ENCODE assay signal across 8 cellular contexts in genomic region chr6:33317418-33317667, GRCh38. TPM values are rescaled to one million over a fixed set of nuclear protein-coding genes. Genes with fewer than 3 reads are reported as not detected.
DNase-seq lines count a peak whose midpoint lies in the region; ATAC-seq and TF ChIP-seq lines count a peak whose summit lies in the region.

No MANE protein-coding gene starts in this region.

- no peaks in the 10 kb centered on the region for H4K20me1 ChIP-seq in OCI-LY7 (ENCODE audit: insufficient read depth, low read length)

- peak overlapping the region; percentile 79 for H3K27ac ChIP-seq in OCI-LY7 (ENCODE audit: low read depth, low read length, poor library complexity, severe bottlenecking)
- H3K27ac ChIP-seq in epithelial cell of prostate, result peak overlapping the region; percentile 75

- peak overlapping the region; percentile 99 for H3K27ac Mint-ChIP-seq in natural killer cell treated with Interleukin-12 subunit alpha and Interleukin-12 subunit beta and Interleukin-15 and Interleukin-18, amount 100 ng/mL, for 72 hours

- CTCF ChIA-PET in OCI-LY7 (lab: Charles Lee; ENCODE audit: unreplicated experiment), result interaction anchor here (0.6 to 1.3 kb wide), 3 partner anchors 27 to 102 kb away, joined by 3 to 6 read pairs (median 4); partner anchors contain the start of gene SYNGAP1

- no peaks in the 10 kb centered on the region for H3K9me2 ChIP-seq in OCI-LY7 (ENCODE audit: insufficient read depth, low read length)

- H3K79me2 ChIP-seq in OCI-LY7 (ENCODE audit: insufficient read depth, low read depth, low read length), result peaks cover 52% of the 10 kb centered on the region

- peaks cover 30% of the 10 kb centered on the region for H3K36me3 Mint-ChIP-seq in natural killer cell treated with Interleukin-12 subunit alpha and Interleukin-12 subunit beta and Interleukin-15 and Interleukin-18, amount 100 ng/mL, for 72 hours

- intact Hi-C loops in OCI-LY7 (cut with micrococcal nuclease; ENCODE audit: unreplicated experiment), result no loop called here

- peaks cover 55% of the 10 kb centered on the region for H3K4me1 ChIP-seq in OCI-LY7 (ENCODE audit: insufficient read depth, low read length, poor library complexity, severe bottlenecking)

- BruUV-seq in OCI-LY7 (replicated peaks; lab: Mats Ljungman, UMichigan), result no TSS peak

- no peak for ATAC-seq in natural killer cell treated with Interleukin-12 subunit alpha and Interleukin-12 subunit beta and Interleukin-15 and Interleukin-18, amount 100 ng/mL, for 72 hours
- ATAC-seq in GM21447 (IDR thresholded peaks at IDR 0.05; ENCODE audit: unreplicated experiment), result no peak
- ATAC-seq in HG03159 (IDR thresholded peaks at IDR 0.05; ENCODE audit: unreplicated experiment), result no peak

- H3K4me2 ChIP-seq in OCI-LY7 (ENCODE audit: low read length), result peak overlapping the region; percentile 63

- H3K9me3 Mint-ChIP-seq in natural killer cell treated with Interleukin-12 subunit alpha and Interleukin-12 subunit beta and Interleukin-15 and Interleukin-18, amount 100 ng/mL, for 72 hours, result no peaks in the 10 kb centered on the region

- no peaks in the 10 kb centered on the region for H3K27me3 Mint-ChIP-seq in natural killer cell treated with Interleukin-12 subunit alpha and Interleukin-12 subunit beta and Interleukin-15 and Interleukin-18, amount 100 ng/mL, for 72 hours

- POLR2A ChIA-PET in OCI-LY7 (lab: Charles Lee), result interaction anchor here (0.5 to 3.5 kb wide), 15 partner anchors 10 to 1599 kb away, joined by 3 to 20 read pairs (median 4); partner anchors contain the start of genes B3GALT4, RPS18 and VPS52

- peak; percentile 87 for DNase-seq in D341Med (ENCODE audit: low spot score)
- DNase-seq in OCI-LY7 (ENCODE audit: low spot score), result no peak
- DNase-seq in epithelial cell of prostate (ENCODE audit: low read depth, low spot score), result no peak
- no peak for DNase-seq in natural killer cell treated with Interleukin-12 subunit alpha and Interleukin-12 subunit beta and Interleukin-15 and Interleukin-18, amount 100 ng/mL, for 72 hours (ENCODE audit: low spot score)
- no peak for DNase-seq in DMS114 treated with DMSO at 0.1 percent for 48 hours (lab: John Stamatoyannopoulos, UW; ENCODE audit: unreplicated experiment)
- no peak for DNase-seq in H4 (ENCODE audit: low spot score)

- no peaks in the 10 kb centered on the region for H3K9me3 ChIP-seq in OCI-LY7 (ENCODE audit: low read length)

- peaks cover 47% of the 10 kb centered on the region for H3K36me3 ChIP-seq in OCI-LY7 (ENCODE audit: insufficient read depth, low read length)

- H2AFZ ChIP-seq in OCI-LY7 (ENCODE audit: low read length), result no peak overlapping the region

- no peak for TF ChIP-seq CTCF in OCI-LY7 (conservative IDR thresholded peaks at IDR 0.05; ENCODE audit: low read length)

- peak overlapping the region; percentile 73 for H3K4me3 ChIP-seq in OCI-LY7 (ENCODE audit: low read depth, low read length, poor library complexity, severe bottlenecking)

- H3K4me3 Mint-ChIP-seq in natural killer cell treated with Interleukin-12 subunit alpha and Interleukin-12 subunit beta and Interleukin-15 and Interleukin-18, amount 100 ng/mL, for 72 hours, result peak overlapping the region; percentile 96

- H3K4me1 Mint-ChIP-seq in natural killer cell treated with Interleukin-12 subunit alpha and Interleukin-12 subunit beta and Interleukin-15 and Interleukin-18, amount 100 ng/mL, for 72 hours (ENCODE audit: low read depth in 2 of 2), result peaks cover 65 to 70% of the 10 kb centered on the region in 2 donors

RNA-seq across cellular contexts. Expression of gene ZBTB22, which starts 0.2 kb away (rescaled TPM):
- 17.4 and 21.6 TPM in 2 replicates for total RNA-seq in OCI-LY7 (2014; rRNA removed; shearing (Covaris generic))
- 14.1 and 18.5 TPM in 2 replicates for total RNA-seq in OCI-LY7 (2022)
- total RNA-seq in natural killer cell treated with Interleukin-12 subunit alpha and Interleukin-12 subunit beta and Interleukin-15 and Interleukin-18, amount 100 ng/mL, for 72 hours, result 10 to 100 TPM in 1 of 2 donors, 1 to 10 TPM in 1; 6.9 to 13.2 TPM
- 7.9 and 11.3 TPM in 2 replicates for total RNA-seq in H4 (2014; rRNA removed; shearing (Covaris generic))

RNA-seq across cellular contexts. Expression of gene TAPBP, which starts 3.5 kb away (rescaled TPM):
- 73.6 and 106 TPM in 2 replicates for total RNA-seq in OCI-LY7 (2014; rRNA removed; shearing (Covaris generic))
- 148 and 150 TPM in 2 replicates for total RNA-seq in OCI-LY7 (2022)
- total RNA-seq in natural killer cell treated with Interleukin-12 subunit alpha and Interleukin-12 subunit beta and Interleukin-15 and Interleukin-18, amount 100 ng/mL, for 72 hours, result 100 to 1,000 TPM; 243 to 346 TPM
- 56.5 and 69.8 TPM in 2 replicates for total RNA-seq in H4 (2014; rRNA removed; shearing (Covaris generic))

RNA-seq across cellular contexts. Expression of gene DAXX, which starts 5.4 kb away (rescaled TPM):
- 77.5 and 79.2 TPM in 2 replicates for total RNA-seq in OCI-LY7 (2014; rRNA removed; shearing (Covaris generic))
- total RNA-seq in OCI-LY7 (2022), result 93.3 and 97.8 TPM in 2 replicates
- total RNA-seq in natural killer cell treated with Interleukin-12 subunit alpha and Interleukin-12 subunit beta and Interleukin-15 and Interleukin-18, amount 100 ng/mL, for 72 hours, result 10 to 100 TPM; 80.5 to 99.5 TPM
- total RNA-seq in H4 (2014; rRNA removed; shearing (Covaris generic)), result 45.4 and 73.9 TPM in 2 replicates

RNA-seq across cellular contexts. Expression of gene RGL2, which starts 18.6 kb away (rescaled TPM):
- total RNA-seq in OCI-LY7 (2014; rRNA removed; shearing (Covaris generic)), result 27.2 and 27.3 TPM in 2 replicates
- total RNA-seq in OCI-LY7 (2022), result 67.1 and 67.6 TPM in 2 replicates
- total RNA-seq in natural killer cell treated with Interleukin-12 subunit alpha and Interleukin-12 subunit beta and Interleukin-15 and Interleukin-18, amount 100 ng/mL, for 72 hours, result 10 to 100 TPM; 38.1 to 51.4 TPM
- total RNA-seq in H4 (2014; rRNA removed; shearing (Covaris generic)), result 14.7 and 17.5 TPM in 2 replicates

RNA-seq across cellular contexts. Expression of gene PFDN6, which starts 27.9 kb away (rescaled TPM):
- 72.5 and 112 TPM in 2 replicates for total RNA-seq in OCI-LY7 (2014; rRNA removed; shearing (Covaris generic))
- total RNA-seq in OCI-LY7 (2022), result 65.4 and 90.6 TPM in 2 replicates
- total RNA-seq in natural killer cell treated with Interleukin-12 subunit alpha and Interleukin-12 subunit beta and Interleukin-15 and Interleukin-18, amount 100 ng/mL, for 72 hours, result 10 to 100 TPM; 72.0 to 76.8 TPM
- 85.0 and 105 TPM in 2 replicates for total RNA-seq in H4 (2014; rRNA removed; shearing (Covaris generic))
